ENCODE assay signal across 25 cellular contexts in the genomic region with DNA sequence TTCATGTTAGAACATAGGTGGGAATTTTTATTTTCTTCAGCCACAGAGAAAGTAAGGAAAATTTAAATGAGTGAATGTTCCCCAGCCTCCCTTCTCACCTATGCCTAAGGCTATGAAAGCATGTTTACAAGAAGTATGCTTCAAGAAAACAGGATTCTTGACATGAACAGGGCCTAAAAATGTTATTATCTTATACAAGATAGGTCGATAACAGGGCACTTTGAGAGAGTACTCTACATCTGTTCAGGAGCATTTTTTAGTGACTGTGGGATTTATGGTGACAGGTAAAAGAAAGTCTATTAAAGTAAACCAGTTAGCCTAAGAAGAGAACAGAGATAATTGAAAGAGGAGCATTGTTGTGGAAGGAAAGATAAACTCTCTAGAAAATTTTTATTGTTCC.
"Had no signal": no experiment of that assay in that cellular context is flagged by ENCODE, and none has a peak within 500 bp of the region (broad histone marks: within the 10 kb centered on the region; RNA-seq: fewer than 3 reads in every experiment).

No MANE protein-coding gene starts in this region.

- H3K9me3 Mint-ChIP-seq: immature natural killer cell; stimulated activated effector memory CD8-positive, alpha-beta T cell treated with anti-CD3 and anti-CD28 coated beads, Interleukin-12 subunit alpha, Interleukin-12 subunit beta, amount 100 ng/mL, for 72 hours; stimulated activated naive CD8-positive, alpha-beta T cell treated with anti-CD3 and anti-CD28 coated beads, Interleukin-15, Interleukin-2, amounts not matched to agents 100 ng/mL and 50 ng/mL, for 24 hours; type B pancreatic cell had no signal

- H3K27ac Mint-ChIP-seq: immature natural killer cell; naive B cell; natural killer cell; stimulated activated effector memory CD8-positive, alpha-beta T cell treated with anti-CD3 and anti-CD28 coated beads, Interleukin-12 subunit alpha, Interleukin-12 subunit beta, amount 100 ng/mL, for 72 hours; stimulated activated naive CD8-positive, alpha-beta T cell treated with anti-CD3 and anti-CD28 coated beads, Interleukin-15, Interleukin-2, amounts not matched to agents 100 ng/mL and 50 ng/mL, for 24 hours; type B pancreatic cell had no signal

- H3K36me3 Mint-ChIP-seq: immature natural killer cell; naive B cell; natural killer cell; stimulated activated effector memory CD8-positive, alpha-beta T cell treated with anti-CD3 and anti-CD28 coated beads, Interleukin-12 subunit alpha, Interleukin-12 subunit beta, amount 100 ng/mL, for 72 hours; type B pancreatic cell had no signal

- H3K4me3 ChIP-seq: left lung, lower lobe of right lung, ovary, prostate gland, skin epidermis, spleen, suprapubic skin, thoracic aorta, tibial artery, uterus had no signal

- H3K4me3 Mint-ChIP-seq: immature natural killer cell; naive B cell; natural killer cell; stimulated activated effector memory CD8-positive, alpha-beta T cell treated with anti-CD3 and anti-CD28 coated beads, Interleukin-12 subunit alpha, Interleukin-12 subunit beta, amount 100 ng/mL, for 72 hours; stimulated activated naive CD8-positive, alpha-beta T cell treated with anti-CD3 and anti-CD28 coated beads, Interleukin-15, Interleukin-2, amounts not matched to agents 100 ng/mL and 50 ng/mL, for 24 hours; type B pancreatic cell had no signal

- H3K27ac ChIP-seq: left lung, lower lobe of right lung, ovary, prostate gland, skin epidermis, spleen, suprapubic skin, thoracic aorta, tibial artery, uterus had no signal

- H3K9me3 ChIP-seq: left lung, lower lobe of right lung, ovary, prostate gland, spleen, suprapubic skin, thoracic aorta, tibial artery, uterus had no signal

- H3K4me1 Mint-ChIP-seq: immature natural killer cell; naive B cell; natural killer cell; stimulated activated effector memory CD8-positive, alpha-beta T cell treated with anti-CD3 and anti-CD28 coated beads, Interleukin-12 subunit alpha, Interleukin-12 subunit beta, amount 100 ng/mL, for 72 hours had no signal

- H3K4me1 ChIP-seq: left lung, lower lobe of right lung, prostate gland, spleen, suprapubic skin, tibial artery, uterus had no signal

- H3K27me3 Mint-ChIP-seq: naive B cell had no signal

- H3K36me3 ChIP-seq: left lung, lower lobe of right lung, ovary, prostate gland, spleen, suprapubic skin, thoracic aorta, tibial artery, uterus had no signal

- DNase-seq: hypothalamus; immature natural killer cell; kidney; left colon; left lung; lower lobe of right lung; mammary epithelial cell; mesenchymal stem cell; naive B cell; natural killer cell; ovary; retina; right cardiac atrium; spleen; stimulated activated CD4-positive, alpha-beta T cell treated with anti-CD3 and anti-CD28 coated beads, Interleukin-4, amount 100 ng/mL, for 24 hours; stimulated activated naive CD4-positive, alpha-beta T cell; tibial artery; uterus had no signal

- H3K27me3 ChIP-seq: left lung, ovary, spleen, suprapubic skin, tibial artery, uterus had no signal
